12 cellular contexts compared by ENCODE assay signal in the genomic region with DNA sequence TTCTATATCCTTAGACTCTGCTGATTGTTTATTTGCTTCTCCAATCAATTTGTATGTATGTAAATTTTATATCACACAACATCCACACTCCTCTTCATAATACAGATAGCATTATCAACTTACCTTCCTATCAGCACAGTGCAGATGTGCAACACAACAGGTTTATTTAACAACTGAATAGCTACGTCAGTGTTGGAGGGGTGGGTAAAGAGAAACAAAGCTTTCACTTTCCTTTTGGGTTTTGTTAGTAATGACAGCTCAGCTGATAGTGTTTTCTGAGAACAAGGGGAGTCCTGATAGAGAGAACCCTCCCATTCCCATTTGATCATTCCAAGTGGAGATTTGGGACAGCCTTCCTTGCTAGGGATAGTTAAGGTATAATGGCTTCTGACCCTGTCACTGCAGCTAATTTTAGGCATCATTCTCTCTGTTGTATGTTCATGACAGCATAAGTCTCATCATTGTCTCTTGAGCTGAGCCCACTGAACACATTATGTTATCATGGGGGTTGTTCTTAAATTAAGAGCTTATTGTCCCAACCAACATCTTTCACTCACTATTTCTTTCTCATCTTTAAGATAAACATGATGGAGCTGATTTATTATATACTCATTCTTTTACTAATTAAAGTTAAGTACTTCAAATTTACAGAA.
A peak's percentile ranks its signal among the peaks of the same experiment; 100 is the strongest.
DNase-seq lines count a peak whose midpoint lies in the region; ATAC-seq and TF ChIP-seq lines count a peak whose summit lies in the region.
"Had no signal": no experiment of that assay in that cellular context is flagged by ENCODE, and none has a peak within 500 bp of the region (broad histone marks: within the 10 kb centered on the region; RNA-seq: fewer than 3 reads in every experiment).

No MANE protein-coding gene starts in this region.

- H3K27ac ChIP-seq in GM23248 (no peak overlapping the region), prostate gland (no peak overlapping the region), WERI-Rb-1 (no peak overlapping the region)
- H3K27ac ChIP-seq: skin epidermis had no signal

- no peak for TF ChIP-seq CTCF in prostate gland (IDR thresholded peaks at IDR 0.05)
- no peak for TF ChIP-seq CTCF in WERI-Rb-1 (IDR thresholded peaks at IDR 0.05; ENCODE audit: low read depth, low read length)

- no peak overlapping the region for H3K9ac ChIP-seq in GM23248

- no peak overlapping the region for H3K4me2 ChIP-seq in GM23248 (ENCODE audit: unreplicated experiment)

- ATAC-seq in GM19035 (IDR thresholded peaks at IDR 0.05; ENCODE audit: unreplicated experiment) (peak; percentile 85), HG03439 (IDR thresholded peaks at IDR 0.05; ENCODE audit: unreplicated experiment) (peak; percentile 81), left lobe of liver (peak; percentile 71)

- in situ Hi-C loops in GM23248 (cut with MboI): no loop called here

- no peak overlapping the region for H3K4me3 ChIP-seq in GM23248
- H3K4me3 ChIP-seq in prostate gland: no peak overlapping the region
- H3K4me3 ChIP-seq in WERI-Rb-1 (ENCODE audit: low read depth, low read length): no peak overlapping the region
- H3K4me3 ChIP-seq: skin epidermis had no signal

- peak overlapping the region; percentile 5; the same call in 1 of the 2 replicates for H2AFZ ChIP-seq in GM23248

- intact Hi-C loops in prostate gland (cut with DNase I): no loop called here

- no peaks in the 10 kb centered on the region for H3K79me2 ChIP-seq in GM23248 (ENCODE audit: insufficient read depth)

- H3K4me1 ChIP-seq in GM23248 (ENCODE audit: insufficient read depth) (no peaks in the 10 kb centered on the region), prostate gland (replicated peaks) (no peaks in the 10 kb centered on the region)

- H3K9me2 ChIP-seq in GM23248 (ENCODE audit: insufficient read depth): no peaks in the 10 kb centered on the region

- WGBS in GM23248 (ENCODE audit: low coverage in 1 of 2, low lambda C conversion rate in 2 of 2, missing lambda C conversion rate in 2 of 2), 2 experiments: 36 to 71% methylated on average over 1 of the region's 1 CpG
- WGBS in prostate gland: 64% methylated on average over 1 of the region's 1 CpG

- DNase-seq in GM23248: no peak
- DNase-seq in left lobe of liver (ENCODE audit: low spot score): no peak
- DNase-seq in prostate gland (ENCODE audit: low spot score): no peak
- DNase-seq in WERI-Rb-1: no peak
- no peak for DNase-seq in GDM1 (lab: John Stamatoyannopoulos, UW)
- no peak for DNase-seq in SHP77 treated with DMSO at 0.1 percent for 48 hours (lab: John Stamatoyannopoulos, UW)
- DNase-seq: activated naive CD4-positive, alpha-beta T cell treated with anti-CD3 and anti-CD28 coated beads for 36 hours; HCEC 1CT; head of caudate nucleus had no signal

- no peak for TF ChIP-seq POLR2A in prostate gland (IDR thresholded peaks at IDR 0.05)

- H3K27me3 ChIP-seq in GM23248 (replicated peaks; ENCODE audit: insufficient read depth): no peaks in the 10 kb centered on the region
- H3K27me3 ChIP-seq in prostate gland (replicated peaks; ENCODE audit: insufficient read depth): no peaks in the 10 kb centered on the region
- H3K27me3 ChIP-seq in WERI-Rb-1 (ENCODE audit: insufficient read depth, low read depth, severe bottlenecking): no peaks in the 10 kb centered on the region

- no peaks in the 10 kb centered on the region for H3F3A ChIP-seq in GM23248 (ENCODE audit: insufficient read depth)

- no peaks in the 10 kb centered on the region for H4K20me1 ChIP-seq in GM23248 (ENCODE audit: insufficient read depth)

- H3K36me3 ChIP-seq in GM23248 (ENCODE audit: low read depth): no peaks in the 10 kb centered on the region
- H3K36me3 ChIP-seq in prostate gland: no peaks in the 10 kb centered on the region
- no peaks in the 10 kb centered on the region for H3K36me3 ChIP-seq in WERI-Rb-1

- H3K9me3 ChIP-seq in GM23248 (ENCODE audit: low read depth) (no peaks in the 10 kb centered on the region), prostate gland (no peaks in the 10 kb centered on the region), WERI-Rb-1 (ENCODE audit: severe bottlenecking) (peaks cover 3% of the 10 kb centered on the region)
